ENCODE assay signal across 20 cellular contexts in the genomic region with DNA sequence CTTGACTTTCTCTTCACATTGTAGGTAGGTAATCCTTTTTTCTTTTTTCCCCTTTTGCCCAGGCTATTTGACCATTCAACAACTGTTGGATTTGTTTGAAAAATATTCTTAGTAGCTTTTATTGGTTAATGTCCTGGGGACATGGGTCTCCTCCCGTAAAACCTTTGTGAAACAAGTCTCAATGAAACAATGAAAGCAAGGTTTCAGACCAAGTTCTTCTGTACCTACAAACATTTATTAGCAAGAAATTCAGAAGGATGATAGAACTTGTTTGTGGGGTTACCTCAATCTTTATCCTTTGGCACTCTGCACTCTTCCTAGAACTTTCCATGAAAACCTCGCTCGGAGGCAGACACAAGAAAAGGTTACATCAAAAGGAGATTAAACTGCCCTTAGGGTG.
A peak's percentile ranks its signal among the peaks of the same experiment; 100 is the strongest.
DNase-seq lines count a peak whose midpoint lies in the region; ATAC-seq, FAIRE-seq and TF ChIP-seq lines count a peak whose summit lies in the region.
"Had no signal": no experiment of that assay in that cellular context is flagged by ENCODE, and none has a peak within 500 bp of the region (broad histone marks: within the 10 kb centered on the region; RNA-seq: fewer than 3 reads in every experiment).

No MANE protein-coding gene starts in this region.

- no peak for DNase-seq in GM23338 (ENCODE audit: low spot score)
- no peak for DNase-seq in WTC11 (ENCODE audit: low spot score)
- DNase-seq in glutamatergic neuron: no peak
- DNase-seq in substantia nigra (lab: John Stamatoyannopoulos, UW): no peak
- DNase-seq in islet precursor cell: no peak
- DNase-seq in RCC 7860 (ENCODE audit: low spot score): no peak
- DNase-seq: 8988T; CD8-positive, alpha-beta T cell; DND-41; MG63; NCI-H1694 treated with DMSO at 0.1 percent for 48 hours; NCI-H446; NCI-H526; SHP77 treated with DMSO at 0.1 percent for 48 hours had no signal

- H3K9me3 Mint-ChIP-seq in GM23338 (0 out of 3 replicates have a peak, but pooled peaks cover under 1% of the 10 kb centered on the region), WTC11 (peaks cover under 1% of the 10 kb centered on the region; the same call in 1 of the 2 replicates), glutamatergic neuron (ENCODE audit: unreplicated experiment) (peaks cover 7% of the 10 kb centered on the region)
- H3K9me3 Mint-ChIP-seq: CD8-positive, alpha-beta T cell had no signal

- peaks cover 10% of the 10 kb centered on the region for H3K79me2 ChIP-seq in GM23338 (replicated peaks; ENCODE audit: insufficient read depth)

- no peak overlapping the region for H3K4me3 Mint-ChIP-seq in GM23338
- no peak overlapping the region for H3K4me3 Mint-ChIP-seq in WTC11
- no peak overlapping the region for H3K4me3 Mint-ChIP-seq in glutamatergic neuron (ENCODE audit: unreplicated experiment)
- H3K4me3 Mint-ChIP-seq: CD8-positive, alpha-beta T cell had no signal

- H3K36me3 Mint-ChIP-seq in GM23338 (ENCODE audit: low read depth) (peaks cover under 1% of the 10 kb centered on the region; the same call in 1 of the 3 replicates), WTC11 (0 out of 2 replicates have a peak, but pooled peaks cover under 1% of the 10 kb centered on the region), glutamatergic neuron (ENCODE audit: unreplicated experiment) (no peaks in the 10 kb centered on the region)
- H3K36me3 Mint-ChIP-seq: CD8-positive, alpha-beta T cell had no signal

- H3K36me3 ChIP-seq in GM23338 (ENCODE audit: insufficient read depth): no peaks in the 10 kb centered on the region
- H3K36me3 ChIP-seq: BLaER1 treated with 17β-estradiol and CSF1 and Interleukin-3, amounts not matched to agents 10 nM and 100 nM; MG63 had no signal

- H4K20me1 ChIP-seq in GM23338 (replicated peaks; ENCODE audit: insufficient read depth): no peaks in the 10 kb centered on the region

- H3K27me3 Mint-ChIP-seq in GM23338 (ENCODE audit: insufficient read depth, low read depth, poor library complexity) (peaks cover 2% of the 10 kb centered on the region), WTC11 (ENCODE audit: low read depth) (no peaks in the 10 kb centered on the region), glutamatergic neuron (ENCODE audit: unreplicated experiment) (peaks cover 1% of the 10 kb centered on the region)

- H3K27ac ChIP-seq in GM23338 (ENCODE audit: low read depth): peak overlapping the region; percentile 10; the same call in 1 of the 2 replicates
- H3K27ac ChIP-seq in substantia nigra (ENCODE audit: low read depth, low read length, poor library complexity, severe bottlenecking): peak overlapping the region; percentile 62
- H3K27ac ChIP-seq: BLaER1 treated with 17β-estradiol and CSF1 and Interleukin-3, amounts not matched to agents 10 nM and 100 nM had no signal

- POLR2A ChIA-PET in WTC11 (lab: Charles Lee): no interaction called here

- no peak overlapping the region for H3K27ac Mint-ChIP-seq in GM23338
- H3K27ac Mint-ChIP-seq in WTC11: peak overlapping the region; percentile 79
- peak overlapping the region; percentile 2 for H3K27ac Mint-ChIP-seq in glutamatergic neuron (ENCODE audit: unreplicated experiment)
- H3K27ac Mint-ChIP-seq: CD8-positive, alpha-beta T cell had no signal

- no peak overlapping the region for H2AFZ ChIP-seq in GM23338

- no peaks in the 10 kb centered on the region for H3K9me2 ChIP-seq in GM23338 (ENCODE audit: insufficient read depth)
- H3K9me2 ChIP-seq: SK-N-SH had no signal

- H3K4me3 ChIP-seq in GM23338: no peak overlapping the region
- H3K4me3 ChIP-seq: BLaER1 treated with 17β-estradiol and CSF1 and Interleukin-3, amounts not matched to agents 10 nM and 100 nM; GM12878; K562; MG63 had no signal

- peaks cover 52% of the 10 kb centered on the region for H3K4me1 Mint-ChIP-seq in GM23338
- H3K4me1 Mint-ChIP-seq in WTC11: peaks cover 77% of the 10 kb centered on the region
- H3K4me1 Mint-ChIP-seq in glutamatergic neuron (ENCODE audit: low read depth, unreplicated experiment): peaks cover 49% of the 10 kb centered on the region

- peak overlapping the region; percentile 25; the same call in 1 of the 2 replicates for H3K4me2 ChIP-seq in GM23338
- H3K4me2 ChIP-seq: BLaER1 treated with 17β-estradiol and CSF1 and Interleukin-3, amounts not matched to agents 10 nM and 100 nM; SK-N-SH had no signal

- no peaks in the 10 kb centered on the region for H3F3A ChIP-seq in GM23338 (replicated peaks; ENCODE audit: low read depth)

- no peak for FAIRE-seq in RCC 7860 (lab: Jason Lieb, UNC)
- FAIRE-seq: GM12878, HepG2, K562 had no signal

- TF ChIP-seq CTCF in GM23338 (conservative IDR thresholded peaks at IDR 0.05; ENCODE audit: low read depth in 2 of 2): no peak
- TF ChIP-seq CTCF in WTC11 (IDR thresholded peaks at IDR 0.05): no peak
- no peak for TF ChIP-seq CTCF in glutamatergic neuron (IDR thresholded peaks at IDR 0.05; ENCODE audit: partially characterized antibody, unreplicated experiment)

- CTCF ChIA-PET in WTC11 (lab: Charles Lee): interaction anchor here (1.5 kb wide), 1 partner anchor 80 kb away, joined by 3 read pairs; no protein-coding TSS in a partner anchor

- H3K4me1 ChIP-seq in GM23338 (ENCODE audit: insufficient read depth): peaks cover 55% of the 10 kb centered on the region
- H3K4me1 ChIP-seq: BLaER1 treated with 17β-estradiol and CSF1 and Interleukin-3, amounts not matched to agents 10 nM and 100 nM had no signal

- ATAC-seq in GM23338: no peak
- ATAC-seq in WTC11: no peak
- no peak for ATAC-seq in HG02884 (IDR thresholded peaks at IDR 0.05; ENCODE audit: unreplicated experiment)
- ATAC-seq: CD8-positive, alpha-beta T cell; GM12878; HepG2; K562 had no signal

- no peaks in the 10 kb centered on the region for H3K27me3 ChIP-seq in GM23338 (ENCODE audit: insufficient read depth)
- H3K27me3 ChIP-seq: BLaER1 treated with 17β-estradiol and CSF1 and Interleukin-3, amounts not matched to agents 10 nM and 100 nM; MG63 had no signal

TF ChIP-seq in GM23338, 12 proteins besides CTCF, POLR2A, EP300 and RAD21 (continues in another document):
- TF ChIP-seq, protein P1, sequence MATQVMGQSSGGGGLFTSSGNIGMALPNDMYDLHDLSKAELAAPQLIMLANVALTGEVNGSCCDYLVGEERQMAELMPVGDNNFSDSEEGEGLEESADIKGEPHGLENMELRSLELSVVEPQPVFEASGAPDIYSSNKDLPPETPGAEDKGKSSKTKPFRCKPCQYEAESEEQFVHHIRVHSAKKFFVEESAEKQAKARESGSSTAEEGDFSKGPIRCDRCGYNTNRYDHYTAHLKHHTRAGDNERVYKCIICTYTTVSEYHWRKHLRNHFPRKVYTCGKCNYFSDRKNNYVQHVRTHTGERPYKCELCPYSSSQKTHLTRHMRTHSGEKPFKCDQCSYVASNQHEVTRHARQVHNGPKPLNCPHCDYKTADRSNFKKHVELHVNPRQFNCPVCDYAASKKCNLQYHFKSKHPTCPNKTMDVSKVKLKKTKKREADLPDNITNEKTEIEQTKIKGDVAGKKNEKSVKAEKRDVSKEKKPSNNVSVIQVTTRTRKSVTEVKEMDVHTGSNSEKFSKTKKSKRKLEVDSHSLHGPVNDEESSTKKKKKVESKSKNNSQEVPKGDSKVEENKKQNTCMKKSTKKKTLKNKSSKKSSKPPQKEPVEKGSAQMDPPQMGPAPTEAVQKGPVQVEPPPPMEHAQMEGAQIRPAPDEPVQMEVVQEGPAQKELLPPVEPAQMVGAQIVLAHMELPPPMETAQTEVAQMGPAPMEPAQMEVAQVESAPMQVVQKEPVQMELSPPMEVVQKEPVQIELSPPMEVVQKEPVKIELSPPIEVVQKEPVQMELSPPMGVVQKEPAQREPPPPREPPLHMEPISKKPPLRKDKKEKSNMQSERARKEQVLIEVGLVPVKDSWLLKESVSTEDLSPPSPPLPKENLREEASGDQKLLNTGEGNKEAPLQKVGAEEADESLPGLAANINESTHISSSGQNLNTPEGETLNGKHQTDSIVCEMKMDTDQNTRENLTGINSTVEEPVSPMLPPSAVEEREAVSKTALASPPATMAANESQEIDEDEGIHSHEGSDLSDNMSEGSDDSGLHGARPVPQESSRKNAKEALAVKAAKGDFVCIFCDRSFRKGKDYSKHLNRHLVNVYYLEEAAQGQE (IDR thresholded peaks at IDR 0.05; ENCODE audit: unreplicated experiment): no peak
- TF ChIP-seq POLR2AphosphoS5 (IDR thresholded peaks at IDR 0.05; ENCODE audit: low read depth): no peak

TF ChIP-seq in WTC11, 78 proteins besides CTCF, POLR2A, EP300 and RAD21 (continues in another document):
- TF ChIP-seq, protein P2, sequence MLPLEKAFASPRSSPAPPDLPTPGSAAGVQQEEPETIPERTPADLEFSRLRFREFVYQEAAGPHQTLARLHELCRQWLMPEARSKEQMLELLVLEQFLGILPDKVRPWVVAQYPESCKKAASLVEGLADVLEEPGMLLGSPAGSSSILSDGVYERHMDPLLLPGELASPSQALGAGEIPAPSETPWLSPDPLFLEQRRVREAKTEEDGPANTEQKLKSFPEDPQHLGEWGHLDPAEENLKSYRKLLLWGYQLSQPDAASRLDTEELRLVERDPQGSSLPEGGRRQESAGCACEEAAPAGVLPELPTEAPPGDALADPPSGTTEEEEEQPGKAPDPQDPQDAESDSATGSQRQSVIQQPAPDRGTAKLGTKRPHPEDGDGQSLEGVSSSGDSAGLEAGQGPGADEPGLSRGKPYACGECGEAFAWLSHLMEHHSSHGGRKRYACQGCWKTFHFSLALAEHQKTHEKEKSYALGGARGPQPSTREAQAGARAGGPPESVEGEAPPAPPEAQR (CRISPR knock-in tag; IDR thresholded peaks at IDR 0.05): no peak
- no peak for TF ChIP-seq NFYB (CRISPR knock-in tag; conservative IDR thresholded peaks at IDR 0.05; ENCODE audit: low read depth)
- no peak for TF ChIP-seq ZNF317 (CRISPR knock-in tag; IDR thresholded peaks at IDR 0.05; ENCODE audit: borderline replicate concordance, low read depth)
- TF ChIP-seq JUN (CRISPR knock-in tag; IDR thresholded peaks at IDR 0.05): no peak
- TF ChIP-seq ZNF396 (CRISPR knock-in tag; IDR thresholded peaks at IDR 0.05; ENCODE audit: borderline replicate concordance): no peak
- TF ChIP-seq ZNF671 (CRISPR knock-in tag; IDR thresholded peaks at IDR 0.05): no peak
- no peak for TF ChIP-seq IRF2 (CRISPR knock-in tag; IDR thresholded peaks at IDR 0.05; ENCODE audit: borderline replicate concordance, low read depth)
- no peak for TF ChIP-seq ZBTB21 (CRISPR knock-in tag; IDR thresholded peaks at IDR 0.05; ENCODE audit: borderline replicate concordance)
